ENCODE assay signal across 13 cellular contexts in genomic region chr22:24161909-24162308, GRCh38. TPM values are rescaled to one million over a fixed set of nuclear protein-coding genes. Genes with fewer than 3 reads are reported as not detected.
DNase-seq lines count a peak whose midpoint lies in the region; ATAC-seq lines count a peak whose summit lies in the region.
"Had no signal": no experiment of that assay in that cellular context is flagged by ENCODE, and none has a peak within 500 bp of the region (broad histone marks: within the 10 kb centered on the region; RNA-seq: fewer than 3 reads in every experiment).

No MANE protein-coding gene starts in this region.

- no peak overlapping the region for H3K4me2 ChIP-seq in neuronal stem cell (ENCODE audit: insufficient read depth, low read length, poor library complexity, severe bottlenecking)

- H3K27ac ChIP-seq in neuronal stem cell (replicated peaks; ENCODE audit: low read length) = no peak overlapping the region

- no peak overlapping the region for H2AFZ ChIP-seq in neuronal stem cell (ENCODE audit: low read length)

- no peak overlapping the region for H3K23ac ChIP-seq in neuronal stem cell (ENCODE audit: low read depth, low read length, poor library complexity)

- DNase-seq in G401 (ENCODE audit: low spot score) = peak; percentile 96
- peak; percentile 76 for DNase-seq in NCI-H2029 (lab: John Stamatoyannopoulos, UW)
- peak; percentile 84 to 88 for DNase-seq in cerebellar nuclear complex (lab: John Stamatoyannopoulos, UW)
- no peak for DNase-seq in neuronal stem cell (ENCODE audit: low spot score)
- DNase-seq in central memory CD4-positive, alpha-beta T cell = no peak
- DNase-seq in H4 (ENCODE audit: low spot score) = no peak
- DNase-seq: Caco-2, erythroblast, Peyer's patch, T1000 had no signal

- WGBS in neuronal stem cell (ENCODE audit: extremely low coverage in 2 of 2, insufficient read length in 2 of 2, insufficient replicate concordance in 1 of 2), 2 donors = no CpG with 5 or more reads among the region's 6 CpGs

- no peak overlapping the region for H2AK5ac ChIP-seq in neuronal stem cell (ENCODE audit: low read depth, low read length)

- no peak overlapping the region for H2BK15ac ChIP-seq in neuronal stem cell (ENCODE audit: low read length)

- H4K91ac ChIP-seq in neuronal stem cell (ENCODE audit: low read depth, low read length, poor library complexity) = no peak overlapping the region

- H3K14ac ChIP-seq in neuronal stem cell (ENCODE audit: low read length) = no peak overlapping the region

- peak overlapping the region; percentile 44 for H2BK5ac ChIP-seq in neuronal stem cell (ENCODE audit: low read length)

- H2BK12ac ChIP-seq in neuronal stem cell (ENCODE audit: low read length) = no peak overlapping the region

- H4K8ac ChIP-seq in neuronal stem cell (ENCODE audit: low read depth, low read length) = no peak overlapping the region

- no peak overlapping the region for H3K4me3 ChIP-seq in neuronal stem cell (ENCODE audit: low read length in 2 of 2)
- H3K4me3 ChIP-seq: Peyer's patch, tibial nerve had no signal

- H3K36me3 ChIP-seq in neuronal stem cell (replicated peaks in 1 of 2; ENCODE audit: control insufficient read depth in 2 of 2, insufficient read depth in 2 of 2, low read length in 2 of 2) = peaks cover 14 to 43% of the 10 kb centered on the region in 2 donors

- peaks cover 3 to 6% of the 10 kb centered on the region in 2 donors for H3K4me1 ChIP-seq in neuronal stem cell (ENCODE audit: control insufficient read depth in 2 of 2, insufficient read depth in 1 of 2, low read depth in 1 of 2, low read length in 2 of 2)
- H3K4me1 ChIP-seq: Caco-2 had no signal

- H3K18ac ChIP-seq in neuronal stem cell (ENCODE audit: low read length) = peak overlapping the region; percentile 40

- in situ Hi-C loops in G401 (cut with HindIII; ENCODE audit: low sequenced_read_pairs) = no loop called here

- no peak overlapping the region for H2BK120ac ChIP-seq in neuronal stem cell (ENCODE audit: low read depth, low read length)

- no peaks in the 10 kb centered on the region for H3K27me3 ChIP-seq in neuronal stem cell (ENCODE audit: control insufficient read depth in 3 of 3, insufficient read depth in 3 of 3, low read depth in 1 of 3, low read length in 3 of 3)
- H3K27me3 ChIP-seq: Peyer's patch, tibial nerve had no signal

- H3K79me1 ChIP-seq in neuronal stem cell (ENCODE audit: low read depth, low read length) = no peaks in the 10 kb centered on the region

- H3K9me3 ChIP-seq in neuronal stem cell (replicated peaks in 1 of 2; ENCODE audit: control insufficient read depth in 2 of 2, insufficient read depth in 1 of 2, low read depth in 1 of 2, low read length in 2 of 2) = no peaks in the 10 kb centered on the region
- H3K9me3 ChIP-seq: Caco-2, Peyer's patch, tibial nerve had no signal

- H3K9ac ChIP-seq in neuronal stem cell (ENCODE audit: low read depth, low read length, poor library complexity) = peak overlapping the region; percentile 34

- ATAC-seq in GM21529 (IDR thresholded peaks at IDR 0.05; ENCODE audit: unreplicated experiment) = no peak
- ATAC-seq in HG03097 (IDR thresholded peaks at IDR 0.05; ENCODE audit: low FRiP score, unreplicated experiment) = no peak

- no peak overlapping the region for H3K4ac ChIP-seq in neuronal stem cell (ENCODE audit: low read length)

RNA-seq across cellular contexts. Expression of gene SUSD2, which starts 19.4 kb away (rescaled TPM):
- not detected in 2 replicates for total RNA-seq in G401 (2014; rRNA removed; shearing (Covaris generic))
- polyA plus RNA-seq in neuronal stem cell (2013, experiment 1 of 2) = 0.25 TPM
- polyA plus RNA-seq in neuronal stem cell (2013, experiment 2 of 2) = 0.18 TPM
- total RNA-seq in H4 (2014; rRNA removed; shearing (Covaris generic)) = 0.12 and 0.37 TPM in 2 replicates

Comparison
In these comparisons a context has a peak if more than half of its experiments do, and no peak if none do; other contexts are left out.
1. DNase-seq: peak in G401 (single experiment), NCI-H2029 (single experiment) and cerebellar nuclear complex (2 of 2); none in neuronal stem cell (single experiment), central memory CD4-positive, alpha-beta T cell (single experiment) and H4 (single experiment).